ENCODE assay signal across 6 cellular contexts in genomic region chr1:1374068-1374860, GRCh38. TPM values are rescaled to one million over a fixed set of nuclear protein-coding genes. Genes with fewer than 3 reads are reported as not detected.
A peak's percentile ranks its signal among the peaks of the same experiment; 100 is the strongest.
DNase-seq lines count a peak whose midpoint lies in the region; ATAC-seq, FAIRE-seq and TF ChIP-seq lines count a peak whose summit lies in the region.

No MANE protein-coding gene starts in this region.

- no peaks in the 10 kb centered on the region for H4K20me1 ChIP-seq in GM23248 (ENCODE audit: insufficient read depth)

- peak overlapping the region; percentile 53 for H3K4me2 ChIP-seq in GM23248 (ENCODE audit: unreplicated experiment)

- WGBS in GM23248 (ENCODE audit: low coverage in 1 of 2, low lambda C conversion rate in 2 of 2, missing lambda C conversion rate in 2 of 2), 2 experiments: 32 to 33% methylated on average over 39 to 43 of the region's 56 CpGs

- H3K27ac ChIP-seq in GM23248: peak overlapping the region; percentile 93

- H3K4me3 ChIP-seq in GM23248: peak overlapping the region; percentile 85

- H3K36me3 ChIP-seq in GM23248 (ENCODE audit: low read depth): no peaks in the 10 kb centered on the region

- H3K9me3 ChIP-seq in GM23248 (ENCODE audit: low read depth): no peaks in the 10 kb centered on the region

- peak overlapping the region; percentile 54 for H2AFZ ChIP-seq in GM23248

- FAIRE-seq in frontal cortex (lab: Jason Lieb, UNC): no peak

- H3K9ac ChIP-seq in GM23248: peak overlapping the region; percentile 98

- peak; percentile 57 for DNase-seq in GM23248
- DNase-seq in iris pigment epithelial cell (ENCODE audit: low read depth): peak; percentile 17
- no peak for DNase-seq in frontal cortex (ENCODE audit: low spot score in 2 of 2)
- no peak for DNase-seq in C1 segment of cervical spinal cord (lab: John Stamatoyannopoulos, UW)
- no peak for DNase-seq in stimulated activated naive CD4-positive, alpha-beta T cell treated with Interleukin-2 at 50 U/mL for 16 hours (lab: John Stamatoyannopoulos, UW)

- peak; percentile 1; the same call in 2 of the 3 replicates for ATAC-seq in SK-N-SH treated with all-trans-retinoic acid at 6 μM for 48 hours

- no peaks in the 10 kb centered on the region for H3K27me3 ChIP-seq in GM23248 (replicated peaks; ENCODE audit: insufficient read depth)

- in situ Hi-C loops in GM23248 (cut with MboI): no loop called here

- H3F3A ChIP-seq in GM23248 (ENCODE audit: insufficient read depth): peaks cover 18% of the 10 kb centered on the region; the same call in 1 of the 2 replicates

- H3K4me1 ChIP-seq in GM23248 (ENCODE audit: insufficient read depth): peaks cover 9% of the 10 kb centered on the region

- H3K79me2 ChIP-seq in GM23248 (ENCODE audit: insufficient read depth): peaks cover 52% of the 10 kb centered on the region

- no peaks in the 10 kb centered on the region for H3K9me2 ChIP-seq in GM23248 (ENCODE audit: insufficient read depth)

TF ChIP-seq in SK-N-SH treated with all-trans-retinoic acid at 6 μM for 48 hours, 23 proteins besides CTCF, POLR2A, EP300 and RAD21:
- TF ChIP-seq ZFP3 (CRISPR knock-in tag; IDR thresholded peaks at IDR 0.05) (no peak), CSDC2 (CRISPR knock-in tag; IDR thresholded peaks at IDR 0.05) (no peak), BACH2 (CRISPR knock-in tag; IDR thresholded peaks at IDR 0.05; ENCODE audit: borderline replicate concordance) (no peak), ZFP30 (CRISPR knock-in tag; IDR thresholded peaks at IDR 0.05) (no peak), ZNF565 (CRISPR knock-in tag; conservative IDR thresholded peaks at IDR 0.05; ENCODE audit: low read depth) (no peak)

RNA-seq across cellular contexts. Expression of gene AURKAIP1, which starts 0.7 kb away (rescaled TPM):
- total RNA-seq in GM23248 (2014; rRNA removed; shearing (Covaris generic)): 118 and 120 TPM in 2 replicates
- polyA plus RNA-seq in GM23248 (2016; fragmentation: Nextera tagmentation; extraction: Ambion mirVana): 216 and 218 TPM in 2 replicates
- 31.0 TPM for total RNA-seq in frontal cortex

RNA-seq across cellular contexts. Expression of gene MXRA8, which starts 15.9 kb away (rescaled TPM):
- 1,040 and 1,228 TPM in 2 replicates for total RNA-seq in GM23248 (2014; rRNA removed; shearing (Covaris generic))
- 584 and 609 TPM in 2 replicates for polyA plus RNA-seq in GM23248 (2016; fragmentation: Nextera tagmentation; extraction: Ambion mirVana)
- total RNA-seq in frontal cortex: 10.2 TPM

RNA-seq across cellular contexts. Expression of gene CCNL2, which starts 24.9 kb away (rescaled TPM):
- total RNA-seq in GM23248 (2014; rRNA removed; shearing (Covaris generic)): 150 and 185 TPM in 2 replicates
- 151 and 199 TPM in 2 replicates for polyA plus RNA-seq in GM23248 (2016; fragmentation: Nextera tagmentation; extraction: Ambion mirVana)
- total RNA-seq in frontal cortex: 84.0 TPM

RNA-seq across cellular contexts. Expression of gene DVL1, which starts 25.0 kb away (rescaled TPM):
- total RNA-seq in GM23248 (2014; rRNA removed; shearing (Covaris generic)): 113 and 119 TPM in 2 replicates
- 8.6 and 9.9 TPM in 2 replicates for polyA plus RNA-seq in GM23248 (2016; fragmentation: Nextera tagmentation; extraction: Ambion mirVana)
- 65.2 TPM for total RNA-seq in frontal cortex

RNA-seq across cellular contexts. Expression of gene MRPL20, which starts 32.8 kb away (rescaled TPM):
- total RNA-seq in GM23248 (2014; rRNA removed; shearing (Covaris generic)): 88.9 and 105 TPM in 2 replicates
- 176 and 181 TPM in 2 replicates for polyA plus RNA-seq in GM23248 (2016; fragmentation: Nextera tagmentation; extraction: Ambion mirVana)
- total RNA-seq in frontal cortex: 54.6 TPM

Comparison
In these comparisons a context has a peak if more than half of its experiments do, and no peak if none do; other contexts are left out.
1. DNase-seq: peak in GM23248 (single experiment) and iris pigment epithelial cell (single experiment); none in frontal cortex (0 of 2), C1 segment of cervical spinal cord (0 of 14) and stimulated activated naive CD4-positive, alpha-beta T cell treated with Interleukin-2 at 50 U/mL for 16 hours (single experiment).
2. RNA of gene MXRA8, which starts 15.9 kb away (total RNA-seq): 1,040 to 1,228 TPM in GM23248; 10.2 TPM in frontal cortex (single experiment); every median in the first group is over 10 times any median in the second.